ENCODE assay signal across 26 cellular contexts in the genomic region with DNA sequence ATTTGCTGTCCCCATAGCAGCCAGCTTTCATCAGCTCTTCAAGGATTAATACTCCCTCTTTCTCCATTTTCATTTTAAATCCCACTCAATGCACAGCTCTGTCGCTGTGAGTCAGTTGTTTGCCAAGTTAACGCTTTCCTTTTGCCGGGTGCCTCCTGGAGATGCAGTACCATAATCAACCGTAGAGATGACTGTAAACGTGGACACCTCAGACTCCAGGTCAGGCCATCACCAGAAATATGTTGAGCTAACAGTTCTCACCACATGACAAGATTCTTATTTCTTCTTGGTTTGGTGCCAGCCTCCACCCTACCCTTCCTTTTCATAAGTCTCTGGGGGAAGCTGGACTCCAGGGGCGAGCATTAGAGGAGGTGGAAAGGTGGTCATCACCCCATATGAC.
A peak's percentile ranks its signal among the peaks of the same experiment; 100 is the strongest.
DNase-seq lines count a peak whose midpoint lies in the region; ATAC-seq, FAIRE-seq and TF ChIP-seq lines count a peak whose summit lies in the region.
"Had no signal": no experiment of that assay in that cellular context is flagged by ENCODE, and none has a peak within 500 bp of the region (broad histone marks: within the 10 kb centered on the region; RNA-seq: fewer than 3 reads in every experiment).

No MANE protein-coding gene starts in this region.

- TF ChIP-seq POLR2A in HepG2 (IDR thresholded peaks at IDR 0.05; ENCODE audit: insufficient read depth in 1 of 2, low read depth in 2 of 2, low read length in 2 of 2) (no peak), right lobe of liver (IDR thresholded peaks at IDR 0.05) (no peak)

- intact Hi-C loops in HepG2 (cut with micrococcal nuclease; ENCODE audit: unreplicated experiment) (no loop called here), right lobe of liver (cut with DNase I) (no loop called here)

- H3K27me3 Mint-ChIP-seq in astrocyte (ENCODE audit: low read depth, unreplicated experiment), result no peaks in the 10 kb centered on the region
- H3K27me3 Mint-ChIP-seq: B cell; CD4-positive, alpha-beta T cell had no signal

- FAIRE-seq in HepG2 (lab: Jason Lieb, UNC), result no peak
- no peak for FAIRE-seq in astrocyte (lab: Jason Lieb, UNC)
- FAIRE-seq: A549, G401.6, GM12892, H54 had no signal

- H3K4me1 Mint-ChIP-seq in astrocyte (ENCODE audit: low read depth, unreplicated experiment), result peaks cover 36% of the 10 kb centered on the region

- 55% methylated on average over 6 of the region's 6 CpGs for WGBS in HepG2 (ENCODE audit: low lambda C conversion rate)
- WGBS in right lobe of liver (ENCODE audit: insufficient coverage, low coverage, low lambda C conversion rate, missing lambda C conversion rate), result 85% methylated on average over 6 of the region's 6 CpGs

- ATAC-seq in HepG2 (peak; percentile 55), right lobe of liver (no peak), HG03571 (IDR thresholded peaks at IDR 0.05; ENCODE audit: unreplicated experiment) (no peak), HG03565 (IDR thresholded peaks at IDR 0.05; ENCODE audit: unreplicated experiment) (no peak)
- ATAC-seq: A549 had no signal

- peaks cover 39% of the 10 kb centered on the region for H3K4me1 ChIP-seq in HepG2 (ENCODE audit: insufficient read depth, low read length)
- no peaks in the 10 kb centered on the region for H3K4me1 ChIP-seq in right lobe of liver
- H3K4me1 ChIP-seq in astrocyte (ENCODE audit: insufficient read depth, low read length), result no peaks in the 10 kb centered on the region
- H3K4me1 ChIP-seq: Peyer's patch, SJCRH30 had no signal

- no peaks in the 10 kb centered on the region for H4K20me1 ChIP-seq in HepG2 (ENCODE audit: insufficient read depth, low read length)
- no peaks in the 10 kb centered on the region for H4K20me1 ChIP-seq in astrocyte (ENCODE audit: insufficient read depth, low read length)

- TF ChIP-seq CTCF in HepG2 (CRISPR knock-in tag; IDR thresholded peaks at IDR 0.05), result no peak
- no peak for TF ChIP-seq CTCF in right lobe of liver (IDR thresholded peaks at IDR 0.05)
- no peak for TF ChIP-seq CTCF in astrocyte (IDR thresholded peaks at IDR 0.05; ENCODE audit: insufficient read depth, low read depth, low read length)
- no peak for TF ChIP-seq CTCF in epithelial cell of esophagus (IDR thresholded peaks at IDR 0.05; ENCODE audit: insufficient read depth, low read depth, low read length, missing control alignments)

- in situ Hi-C loops in HepG2 (cut with HindIII; ENCODE audit: extremely low pct_ligation_motif_present, low pct_unique_long_range_greater_than_20kb), result no loop called here

- no peaks in the 10 kb centered on the region for H3K9me3 ChIP-seq in HepG2 (ENCODE audit: low read length)
- H3K9me3 ChIP-seq in right lobe of liver, result no peaks in the 10 kb centered on the region
- no peaks in the 10 kb centered on the region for H3K9me3 ChIP-seq in astrocyte (ENCODE audit: insufficient read depth, low read depth, low read length)
- H3K9me3 ChIP-seq: A549, Caco-2, Peyer's patch, SJCRH30 had no signal

- CTCF ChIA-PET in HepG2 (lab: Yijun Ruan, JAX; ENCODE audit: low intra/inter-chr PET ratio, low total read pairs), result no interaction called here

- BruUV-seq in HepG2 (replicated peaks; lab: Mats Ljungman, UMichigan), result no TSS peak

- no peak overlapping the region for H3K4me3 Mint-ChIP-seq in astrocyte (ENCODE audit: unreplicated experiment)
- H3K4me3 Mint-ChIP-seq: B cell; CD4-positive, alpha-beta T cell had no signal

- H3K27ac Mint-ChIP-seq in astrocyte (ENCODE audit: unreplicated experiment), result peak overlapping the region; percentile 2
- H3K27ac Mint-ChIP-seq: B cell; CD4-positive, alpha-beta T cell had no signal

- POLR2A ChIA-PET in HepG2 (lab: Yijun Ruan, JAX), result no interaction called here

- H3K9me3 Mint-ChIP-seq in astrocyte (ENCODE audit: unreplicated experiment), result peaks cover 2% of the 10 kb centered on the region
- H3K9me3 Mint-ChIP-seq: CD4-positive, alpha-beta T cell had no signal

- H3K79me2 ChIP-seq in HepG2 (ENCODE audit: insufficient read depth, low read length) (no peaks in the 10 kb centered on the region), astrocyte (ENCODE audit: insufficient read depth, low read length) (no peaks in the 10 kb centered on the region)

- no peak overlapping the region for H3K9ac ChIP-seq in HepG2 (ENCODE audit: insufficient read depth, low read depth, low read length)
- no peak overlapping the region for H3K9ac ChIP-seq in astrocyte (ENCODE audit: low read length)

- H3K36me3 ChIP-seq in HepG2 (replicated peaks in 1 of 2; ENCODE audit: control insufficient read depth in 1 of 2, insufficient read depth in 2 of 2, low read length in 2 of 2) (no peaks in the 10 kb centered on the region), right lobe of liver (no peaks in the 10 kb centered on the region), astrocyte (ENCODE audit: insufficient read depth, low read length) (no peaks in the 10 kb centered on the region)
- H3K36me3 ChIP-seq: Peyer's patch, SJCRH30 had no signal

- H3K27ac ChIP-seq in HepG2 (ENCODE audit: extremely low read length, insufficient read depth, low read length), result no peak overlapping the region
- no peak overlapping the region for H3K27ac ChIP-seq in right lobe of liver
- H3K27ac ChIP-seq in astrocyte (ENCODE audit: low read depth, low read length), result no peak overlapping the region
- H3K27ac ChIP-seq: A549, Peyer's patch, SJCRH30 had no signal

- TF ChIP-seq EP300 in HepG2 (IDR thresholded peaks at IDR 0.05; ENCODE audit: low read depth in 2 of 2, low read length in 2 of 2) (no peak), HepG2 (CRISPR knock-in tag; IDR thresholded peaks at IDR 0.05; ENCODE audit: borderline replicate concordance) (no peak)

- TF ChIP-seq RAD21 in HepG2 (CRISPR knock-in tag; IDR thresholded peaks at IDR 0.05), result no peak

- H2AFZ ChIP-seq in HepG2 (ENCODE audit: low read length) (no peak overlapping the region), astrocyte (ENCODE audit: low read depth, low read length) (no peak overlapping the region)

- H3K4me3 ChIP-seq in HepG2 (replicated peaks in 1 of 3; ENCODE audit: insufficient read depth in 1 of 3, low read depth in 2 of 3, low read length in 3 of 3), result no peak overlapping the region
- no peak overlapping the region for H3K4me3 ChIP-seq in right lobe of liver
- H3K4me3 ChIP-seq in astrocyte (ENCODE audit: insufficient read depth, low read depth, low read length), result no peak overlapping the region
- no peak overlapping the region for H3K4me3 ChIP-seq in epithelial cell of esophagus (ENCODE audit: low read length)
- H3K4me3 ChIP-seq: A549, Peyer's patch, SJCRH30 had no signal

- H3K36me3 Mint-ChIP-seq in astrocyte (ENCODE audit: low read depth, unreplicated experiment), result no peaks in the 10 kb centered on the region

- no peak overlapping the region for H3K4me2 ChIP-seq in HepG2 (ENCODE audit: low read depth, low read length)
- no peak overlapping the region for H3K4me2 ChIP-seq in astrocyte (ENCODE audit: low read length)
- H3K4me2 ChIP-seq: A549 had no signal

- H3K27me3 ChIP-seq in HepG2 (ENCODE audit: control insufficient read depth in 1 of 2, insufficient read depth in 2 of 2, low read length in 2 of 2), result peaks cover 3 to 19% of the 10 kb centered on the region in 2 experiments; a peak in 3 of 5 replicates
- H3K27me3 ChIP-seq in right lobe of liver, result no peaks in the 10 kb centered on the region
- H3K27me3 ChIP-seq in astrocyte (ENCODE audit: insufficient read depth, low read length), result no peaks in the 10 kb centered on the region
- H3K27me3 ChIP-seq: Peyer's patch, SJCRH30 had no signal

- no peak for DNase-seq in HepG2 (ENCODE audit: low spot score)
- no peak for DNase-seq in right lobe of liver
- DNase-seq in astrocyte (ENCODE audit: low read depth), result no peak
- DNase-seq in epithelial cell of esophagus (ENCODE audit: low read depth), result peak; percentile 14
- DNase-seq in hepatic stellate cell (ENCODE audit: low spot score), result no peak
- DNase-seq in DMS 273 (lab: John Stamatoyannopoulos, UW; ENCODE audit: unreplicated experiment), result no peak
- DNase-seq: Caco-2; CD4-positive, alpha-beta T cell; KBM-7; NCI-H1105; NCI-H146; NCI-H2029 treated with DMSO at 0.1 percent for 48 hours; NCI-H2171; NCI-H345; NCI-H524; NCI-H774; NK-92 treated with Interleukin-12 subunit alpha and Interleukin-12 subunit beta, amount 100 ng/mL, for 24 hours; Peyer's patch; SJCRH30 had no signal

TF ChIP-seq in HepG2, 621 proteins besides CTCF, POLR2A, EP300 and RAD21 (continues in another document):
- TF ChIP-seq PHF5A (CRISPR knock-in tag; IDR thresholded peaks at IDR 0.05; ENCODE audit: low read depth, unreplicated experiment), result no peak
- TF ChIP-seq SYNCRIP (IDR thresholded peaks at IDR 0.05; ENCODE audit: insufficient read depth, low read depth, low read length), result no peak
- TF ChIP-seq ZNF790 (CRISPR knock-in tag; IDR thresholded peaks at IDR 0.05; ENCODE audit: borderline replicate concordance), result no peak
- no peak for TF ChIP-seq SNRNP70 (IDR thresholded peaks at IDR 0.05; ENCODE audit: low read depth, low read length)
- TF ChIP-seq DMTF1 (CRISPR knock-in tag; IDR thresholded peaks at IDR 0.05), result no peak
- TF ChIP-seq ZNF496 (CRISPR knock-in tag; IDR thresholded peaks at IDR 0.05; ENCODE audit: insufficient replicate concordance), result no peak
- TF ChIP-seq JUNB (CRISPR knock-in tag; IDR thresholded peaks at IDR 0.05; ENCODE audit: borderline replicate concordance), result no peak
